Comparison of ENCODE assay signal across 27 cellular contexts in genomic region chr7:51481421-51481820, GRCh38.
DNase-seq lines count a peak whose midpoint lies in the region; ATAC-seq, FAIRE-seq and TF ChIP-seq lines count a peak whose summit lies in the region.
"Had no signal": no experiment of that assay in that cellular context is flagged by ENCODE, and none has a peak within 500 bp of the region (broad histone marks: within the 10 kb centered on the region; RNA-seq: fewer than 3 reads in every experiment).

No MANE protein-coding gene starts in this region.

- H3K79me2 ChIP-seq in HepG2 (ENCODE audit: insufficient read depth, low read length) (no peaks in the 10 kb centered on the region), neural progenitor cell (ENCODE audit: low read depth) (no peaks in the 10 kb centered on the region)

- peaks cover 18% of the 10 kb centered on the region for H3K4me1 ChIP-seq in HepG2 (ENCODE audit: insufficient read depth, low read length)
- peaks cover under 1% of the 10 kb centered on the region for H3K4me1 ChIP-seq in neural progenitor cell
- H3K4me1 ChIP-seq: A549; BE2C; BLaER1 treated with 17β-estradiol and CSF1 and Interleukin-3, amounts not matched to agents 10 nM and 100 nM had no signal

- H3K4me3 ChIP-seq in HepG2 (replicated peaks in 1 of 3; ENCODE audit: insufficient read depth in 1 of 3, low read depth in 2 of 3, low read length in 3 of 3) (no peak overlapping the region), neural progenitor cell (no peak overlapping the region)
- H3K4me3 ChIP-seq: A549; BLaER1 treated with 17β-estradiol and CSF1 and Interleukin-3, amounts not matched to agents 10 nM and 100 nM; GM12878; GM23248 had no signal

- H2AFZ ChIP-seq in HepG2 (ENCODE audit: low read length) (no peak overlapping the region), neural progenitor cell (replicated peaks) (no peak overlapping the region)
- H2AFZ ChIP-seq: GM23248 had no signal

- TF ChIP-seq CTCF in HepG2 (CRISPR knock-in tag; IDR thresholded peaks at IDR 0.05) (no peak), neural progenitor cell (IDR thresholded peaks at IDR 0.05) (no peak)

- H3K36me3 ChIP-seq in HepG2 (replicated peaks in 1 of 2; ENCODE audit: control insufficient read depth in 1 of 2, insufficient read depth in 2 of 2, low read length in 2 of 2) (no peaks in the 10 kb centered on the region), neural progenitor cell (no peaks in the 10 kb centered on the region)
- H3K36me3 ChIP-seq: BE2C; BLaER1 treated with 17β-estradiol and CSF1 and Interleukin-3, amounts not matched to agents 10 nM and 100 nM had no signal

- H3K9me3 Mint-ChIP-seq in neural progenitor cell: peaks cover 12% of the 10 kb centered on the region
- H3K9me3 Mint-ChIP-seq: CD4-positive, alpha-beta T cell had no signal

- peak overlapping the region; percentile 33 for H3K4me3 Mint-ChIP-seq in neural progenitor cell
- H3K4me3 Mint-ChIP-seq: CD14-positive monocyte; CD4-positive, alpha-beta T cell; CD8-positive, alpha-beta memory T cell had no signal

- no TSS peak for BruUV-seq in HepG2 (replicated peaks; lab: Mats Ljungman, UMichigan)

- FAIRE-seq in HepG2 (lab: Jason Lieb, UNC): peak; percentile 49
- FAIRE-seq: A549, GM12878, GM19239, H1 had no signal

- H3K4me2 ChIP-seq in HepG2 (ENCODE audit: low read depth, low read length) (peak overlapping the region; percentile 21; the same call in 1 of the 2 replicates), neural progenitor cell (no peak overlapping the region)
- H3K4me2 ChIP-seq: A549; BLaER1 treated with 17β-estradiol and CSF1 and Interleukin-3, amounts not matched to agents 10 nM and 100 nM had no signal

- H3K9me3 ChIP-seq in HepG2 (ENCODE audit: low read length) (no peaks in the 10 kb centered on the region), neural progenitor cell (ENCODE audit: low read depth) (no peaks in the 10 kb centered on the region)
- H3K9me3 ChIP-seq: A549, BE2C had no signal

- DNase-seq in HT-29 (ENCODE audit: low spot score) (peak; percentile 24), SW480 (ENCODE audit: low spot score) (peak; percentile 54), HepG2 (ENCODE audit: low spot score) (peak; percentile 73), neural progenitor cell (ENCODE audit: low spot score) (no peak), NAMALWA (ENCODE audit: low spot score) (no peak), ecto neural progenitor cell (ENCODE audit: low spot score) (no peak), COLO668 (lab: John Stamatoyannopoulos, UW; ENCODE audit: unreplicated experiment) (no peak)
- DNase-seq: 8988T; ACHN; AML-193; BE2C; CD4-positive, alpha-beta T cell; CD8-positive, alpha-beta memory T cell; COR-L47; DMS 273 treated with DMSO at 0.1 percent for 48 hours; DMS79; EL; GDM1; GM23248; H7; HCEC 1CT had no signal

- TF ChIP-seq RAD21 in HepG2 (CRISPR knock-in tag; IDR thresholded peaks at IDR 0.05): no peak

- peak; percentile 99 for ATAC-seq in HepG2
- ATAC-seq: A549, GM12878 had no signal

- peaks cover 18% of the 10 kb centered on the region for H3K4me1 Mint-ChIP-seq in neural progenitor cell
- H3K4me1 Mint-ChIP-seq: CD14-positive monocyte; CD8-positive, alpha-beta memory T cell had no signal

- TF ChIP-seq POLR2A in HepG2 (IDR thresholded peaks at IDR 0.05; ENCODE audit: insufficient read depth in 1 of 2, low read depth in 2 of 2, low read length in 2 of 2): no peak

- no peak overlapping the region for H3K27ac Mint-ChIP-seq in neural progenitor cell
- H3K27ac Mint-ChIP-seq: CD14-positive monocyte; CD4-positive, alpha-beta T cell; CD8-positive, alpha-beta memory T cell had no signal

- intact Hi-C loops in HepG2 (cut with micrococcal nuclease; ENCODE audit: unreplicated experiment): no loop called here

- POLR2A ChIA-PET in HepG2 (lab: Yijun Ruan, JAX): no interaction called here

- no peak overlapping the region for H3K27ac ChIP-seq in HepG2 (ENCODE audit: extremely low read length, insufficient read depth, low read length)
- no peak overlapping the region for H3K27ac ChIP-seq in neural progenitor cell
- H3K27ac ChIP-seq: A549; BLaER1 treated with 17β-estradiol and CSF1 and Interleukin-3, amounts not matched to agents 10 nM and 100 nM; GM23248 had no signal

- CTCF ChIA-PET in HepG2 (lab: Yijun Ruan, JAX; ENCODE audit: low intra/inter-chr PET ratio, low total read pairs): no interaction called here

- in situ Hi-C loops in HepG2 (cut with HindIII; ENCODE audit: extremely low pct_ligation_motif_present, low pct_unique_long_range_greater_than_20kb): no loop called here

- TF ChIP-seq EP300 in HepG2 (IDR thresholded peaks at IDR 0.05; ENCODE audit: low read depth in 2 of 2, low read length in 2 of 2) (peak in 1 of 2 experiments; percentile 35; a peak in 1 of 4 replicates), HepG2 (CRISPR knock-in tag; IDR thresholded peaks at IDR 0.05; ENCODE audit: borderline replicate concordance) (no peak)

- H3F3A ChIP-seq in neural progenitor cell (ENCODE audit: low read depth): peaks cover 15% of the 10 kb centered on the region

- H3K27me3 ChIP-seq in HepG2 (ENCODE audit: control insufficient read depth in 1 of 2, insufficient read depth in 2 of 2, low read length in 2 of 2): 0 out of 5 replicates have a peak, but pooled peaks cover 0 to 3% of the 10 kb centered on the region in 2 experiments
- H3K27me3 ChIP-seq in neural progenitor cell: no peaks in the 10 kb centered on the region
- H3K27me3 ChIP-seq: BE2C; BLaER1 treated with 17β-estradiol and CSF1 and Interleukin-3, amounts not matched to agents 10 nM and 100 nM had no signal

- H4K20me1 ChIP-seq in HepG2 (ENCODE audit: insufficient read depth, low read length) (no peaks in the 10 kb centered on the region), neural progenitor cell (ENCODE audit: low read depth) (no peaks in the 10 kb centered on the region)
- H4K20me1 ChIP-seq: BLaER1 treated with 17β-estradiol and CSF1 and Interleukin-3, amounts not matched to agents 10 nM and 100 nM had no signal

- H3K36me3 Mint-ChIP-seq in neural progenitor cell: peaks cover 4% of the 10 kb centered on the region
- H3K36me3 Mint-ChIP-seq: CD14-positive monocyte; CD8-positive, alpha-beta memory T cell had no signal

- H3K9ac ChIP-seq in HepG2 (ENCODE audit: insufficient read depth, low read depth, low read length): no peak overlapping the region
- H3K9ac ChIP-seq in neural progenitor cell: no peak overlapping the region
- H3K9ac ChIP-seq: BLaER1 treated with 17β-estradiol and CSF1 and Interleukin-3, amounts not matched to agents 10 nM and 100 nM; GM23248 had no signal

- peaks cover 4% of the 10 kb centered on the region for H3K27me3 Mint-ChIP-seq in neural progenitor cell (ENCODE audit: insufficient read depth, low read depth)
- H3K27me3 Mint-ChIP-seq: CD4-positive, alpha-beta T cell; CD8-positive, alpha-beta memory T cell had no signal

- WGBS in HepG2 (ENCODE audit: low lambda C conversion rate): 3% methylated on average over 3 of the region's 3 CpGs

TF ChIP-seq in HepG2, 621 proteins besides CTCF, POLR2A, EP300 and RAD21 (continues in another document):
- TF ChIP-seq JARID2 (CRISPR knock-in tag; IDR thresholded peaks at IDR 0.05; ENCODE audit: insufficient replicate concordance): no peak
- no peak for TF ChIP-seq DR1 (CRISPR knock-in tag; IDR thresholded peaks at IDR 0.05)
- TF ChIP-seq ETV5 (CRISPR knock-in tag; IDR thresholded peaks at IDR 0.05; ENCODE audit: borderline replicate concordance): peak; percentile 94
- TF ChIP-seq TCF12 (IDR thresholded peaks at IDR 0.05): no peak
- no peak for TF ChIP-seq TCF12 (CRISPR knock-in tag; IDR thresholded peaks at IDR 0.05)
- TF ChIP-seq, protein P1, sequence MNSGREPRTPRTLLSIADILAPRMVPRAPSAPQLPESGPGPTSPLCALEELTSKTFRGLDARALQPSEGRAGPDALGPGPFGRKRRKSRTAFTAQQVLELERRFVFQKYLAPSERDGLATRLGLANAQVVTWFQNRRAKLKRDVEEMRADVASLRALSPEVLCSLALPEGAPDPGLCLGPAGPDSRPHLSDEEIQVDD (CRISPR knock-in tag; IDR thresholded peaks at IDR 0.05; ENCODE audit: borderline replicate concordance): no peak
- TF ChIP-seq, protein P2, sequence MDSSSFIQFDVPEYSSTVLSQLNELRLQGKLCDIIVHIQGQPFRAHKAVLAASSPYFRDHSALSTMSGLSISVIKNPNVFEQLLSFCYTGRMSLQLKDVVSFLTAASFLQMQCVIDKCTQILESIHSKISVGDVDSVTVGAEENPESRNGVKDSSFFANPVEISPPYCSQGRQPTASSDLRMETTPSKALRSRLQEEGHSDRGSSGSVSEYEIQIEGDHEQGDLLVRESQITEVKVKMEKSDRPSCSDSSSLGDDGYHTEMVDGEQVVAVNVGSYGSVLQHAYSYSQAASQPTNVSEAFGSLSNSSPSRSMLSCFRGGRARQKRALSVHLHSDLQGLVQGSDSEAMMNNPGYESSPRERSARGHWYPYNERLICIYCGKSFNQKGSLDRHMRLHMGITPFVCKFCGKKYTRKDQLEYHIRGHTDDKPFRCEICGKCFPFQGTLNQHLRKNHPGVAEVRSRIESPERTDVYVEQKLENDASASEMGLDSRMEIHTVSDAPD (CRISPR knock-in tag; IDR thresholded peaks at IDR 0.05): no peak
- no peak for TF ChIP-seq ZC3H4 (CRISPR knock-in tag; IDR thresholded peaks at IDR 0.05; ENCODE audit: borderline replicate concordance)
- TF ChIP-seq NFYC (CRISPR knock-in tag; IDR thresholded peaks at IDR 0.05): no peak

Comparison
In these comparisons a context has a peak if more than half of its experiments do, and no peak if none do; other contexts are left out.
1. DNase-seq: peak in HT-29 (single experiment), SW480 (single experiment) and HepG2 (single experiment); none in neural progenitor cell (single experiment), NAMALWA (single experiment), ecto neural progenitor cell (single experiment) and COLO668 (single experiment).